ENCODE assay signal across 8 cellular contexts in genomic region chr12:89524201-89525001, GRCh38. TPM values are rescaled to one million over a fixed set of nuclear protein-coding genes. Genes with fewer than 3 reads are reported as not detected.
DNase-seq lines count a peak whose midpoint lies in the region; ATAC-seq and TF ChIP-seq lines count a peak whose summit lies in the region.

TSS of gene GALNT4 (minus strand) at chr12:89524796. CDS start at chr12:89524549, 247 bp downstream.

- peak; percentile 84 for TF ChIP-seq CTCF in kidney epithelial cell (IDR thresholded peaks at IDR 0.05; ENCODE audit: insufficient read depth, low read length, poor library complexity, severe bottlenecking)

- no peaks in the 10 kb centered on the region for H3K36me3 ChIP-seq in kidney epithelial cell (ENCODE audit: control insufficient read depth, insufficient read depth, low read length)

- peak within 1 kb of the TSS; percentile 97 for H3K4me3 ChIP-seq in kidney epithelial cell (ENCODE audit: low read depth, low read length)

- ATAC-seq in GM18505 (IDR thresholded peaks at IDR 0.05; ENCODE audit: unreplicated experiment) (peak; percentile 78), HG02970 (IDR thresholded peaks at IDR 0.05; ENCODE audit: low FRiP score, unreplicated experiment) (peak; percentile 63)

- no peaks in the 10 kb centered on the region for H3K27me3 ChIP-seq in kidney epithelial cell (ENCODE audit: control insufficient read depth, insufficient read depth, low read length)

- DNase-seq in A172 (ENCODE audit: low spot score) = peak; percentile 73
- peak; percentile 35 for DNase-seq in NCI-H2196 treated with DMSO at 0.1 percent for 48 hours (lab: John Stamatoyannopoulos, UW; ENCODE audit: unreplicated experiment)
- DNase-seq in activated CD4-positive, CD25-positive, alpha-beta regulatory T cell treated with anti-CD3 and anti-CD28 coated beads, Interleukin-2, amount 50 U/mL, for 16 hours (ENCODE audit: low read depth, low spot score) = peak; percentile 49
- peak; percentile 79 for DNase-seq in cerebellar cortex (ENCODE audit: low spot score)
- peak; percentile 44 for DNase-seq in kidney epithelial cell (ENCODE audit: low read depth)
- peak; percentile 51 to 69 for DNase-seq in stimulated activated CD4-positive, alpha-beta T cell treated with anti-CD3 and anti-CD28 coated beads, Interleukin-15, amount 100 ng/mL, for 48 hours (ENCODE audit: low read depth in 2 of 2)

- peak; percentile 58 for TF ChIP-seq POLR2A in GM18505 (IDR thresholded peaks at IDR 0.05; ENCODE audit: borderline replicate concordance, extremely low read depth, insufficient read depth, insufficient read length)

RNA-seq across cellular contexts. Expression of gene GALNT4, which starts in this region (rescaled TPM):
- total RNA-seq in A172 (2014; rRNA removed; shearing (Covaris generic)) = 8.0 and 8.1 TPM in 2 replicates
- 4.0 and 4.1 TPM in 2 replicates for total RNA-seq in kidney epithelial cell

Comparison
In these comparisons a context has a peak if more than half of its experiments do, and no peak if none do; other contexts are left out.
1. Peak in every context shown above with its lines: DNase-seq, ATAC-seq and H3K4me3 ChIP-seq.